In genomic region chr13:49058761-49059160, GRCh38 we compare ENCODE assay signal across 15 cellular contexts.
"Had no signal": no experiment of that assay in that cellular context is flagged by ENCODE, and none has a peak within 500 bp of the region (broad histone marks: within the 10 kb centered on the region; RNA-seq: fewer than 3 reads in every experiment).

No MANE protein-coding gene starts in this region.

- H3K4me3 Mint-ChIP-seq: naive B cell, nephron had no signal

- H3K27me3 Mint-ChIP-seq: naive B cell, progenitor cell of endocrine pancreas had no signal

- H3K4me3 ChIP-seq: dorsolateral prefrontal cortex, heart left ventricle, pancreas had no signal

- H3K9me3 ChIP-seq: heart left ventricle, pancreas had no signal

- FAIRE-seq: pancreas, small intestine had no signal

- ATAC-seq: heart left ventricle, pancreas, right cardiac atrium had no signal

- H3K27ac ChIP-seq: dorsolateral prefrontal cortex, heart left ventricle, pancreas had no signal

- H3K36me3 ChIP-seq: heart left ventricle, pancreas had no signal

- H3K4me1 Mint-ChIP-seq: nephron had no signal

- H3K9me3 Mint-ChIP-seq: nephron had no signal

- DNase-seq: dorsolateral prefrontal cortex; effector CD8-positive, alpha-beta T cell; foreskin melanocyte; heart left ventricle; hippocampal formation; mesendoderm; naive B cell; occipital lobe; pancreas; right cardiac atrium; small intestine; stimulated activated CD4-positive, alpha-beta T cell treated with anti-CD3 and anti-CD28 coated beads, Interleukin-2, amount 100 ng/mL, for 48 hours; stimulated activated naive CD4-positive, alpha-beta T cell treated with Interleukin-2 at 50 U/mL for 16 hours had no signal

- H3K27ac Mint-ChIP-seq: nephron, progenitor cell of endocrine pancreas had no signal

- H3K27me3 ChIP-seq: dorsolateral prefrontal cortex, heart left ventricle, pancreas had no signal
